In genomic region chr2:28011322-28011737, GRCh38 we compare ENCODE assay signal across 25 cellular contexts.
"Had no signal": no experiment of that assay in that cellular context is flagged by ENCODE, and none has a peak within 500 bp of the region (broad histone marks: within the 10 kb centered on the region; RNA-seq: fewer than 3 reads in every experiment).

No MANE protein-coding gene starts in this region.

- FAIRE-seq: keratinocyte had no signal

- H3K27me3 Mint-ChIP-seq: activated T-cell treated with anti-CD3 and anti-CD28 coated beads, Interleukin-2, amount 50 U/mL, for 24 hours; T-cell had no signal

- H3K4me1 Mint-ChIP-seq: endodermal cell, mesothelial cell of epicardium, natural killer cell had no signal

- H3K9me3 ChIP-seq: body of pancreas, gastroesophageal sphincter, left lung, ovary, prostate gland, spleen, thoracic aorta, upper lobe of left lung had no signal

- H3K36me3 Mint-ChIP-seq: mesothelial cell of epicardium, natural killer cell had no signal

- H3K4me1 ChIP-seq: body of pancreas, left lung, prostate gland, spleen had no signal

- H3K27ac ChIP-seq: body of pancreas, cardiac muscle cell, gastroesophageal sphincter, left lung, ovary, prostate gland, spleen, thoracic aorta, upper lobe of left lung had no signal

- H3K27ac Mint-ChIP-seq: activated naive CD4-positive, alpha-beta T cell treated with anti-CD3 and anti-CD28 coated beads for 36 hours; activated T-cell treated with anti-CD3 and anti-CD28 coated beads, Interleukin-2, amount 50 U/mL, for 24 hours; endodermal cell; mesothelial cell of epicardium; natural killer cell; T-cell; T-helper 2 cell treated with Interferon-gamma antibody and Interleukin-4, amounts not matched to agents 5 μg/mL and 100 μg/mL, for 36 hours had no signal

- H3K4me3 ChIP-seq: body of pancreas, cardiac muscle cell, gastroesophageal sphincter, left lung, ovary, prostate gland, spleen, thoracic aorta, upper lobe of left lung had no signal

- H3K36me3 ChIP-seq: cardiac muscle cell, gastroesophageal sphincter, left lung, ovary, prostate gland, spleen, thoracic aorta, upper lobe of left lung had no signal

- H3K4me3 Mint-ChIP-seq: activated naive CD4-positive, alpha-beta T cell treated with anti-CD3 and anti-CD28 coated beads for 36 hours; activated T-cell treated with anti-CD3 and anti-CD28 coated beads, Interleukin-2, amount 50 U/mL, for 24 hours; endodermal cell; mesothelial cell of epicardium; natural killer cell; T-cell; T-helper 2 cell treated with Interferon-gamma antibody and Interleukin-4, amounts not matched to agents 5 μg/mL and 100 μg/mL, for 36 hours had no signal

- H3K27me3 ChIP-seq: body of pancreas, cardiac muscle cell, gastroesophageal sphincter, left lung, ovary, spleen, upper lobe of left lung had no signal

- DNase-seq: activated CD4-positive, alpha-beta T cell treated with anti-CD3 and anti-CD28 coated beads for 1 hour; activated CD8-positive, alpha-beta memory T cell treated with anti-CD3 and anti-CD28 coated beads for 24 hours; activated CD8-positive, alpha-beta memory T cell treated with anti-CD3 and anti-CD28 coated beads, Interleukin-2, amount 50 U/mL, for 4 hours; activated naive CD4-positive, alpha-beta T cell treated with anti-CD3 and anti-CD28 coated beads for 36 hours; activated T-cell treated with anti-CD3 and anti-CD28 coated beads, Interleukin-2, amount 50 U/mL, for 24 hours; amygdala; body of pancreas; cortex of kidney; endodermal cell; head of caudate nucleus; left lung; natural killer cell; ovary; spleen; stimulated activated CD4-positive, alpha-beta T cell treated with anti-CD3 and anti-CD28 coated beads, Interleukin-4, amount 100 ng/mL, for 1 hour; stimulated activated naive CD4-positive, alpha-beta T cell; T-cell; upper lobe of left lung had no signal

- H3K9me3 Mint-ChIP-seq: activated naive CD4-positive, alpha-beta T cell treated with anti-CD3 and anti-CD28 coated beads for 36 hours; activated T-cell treated with anti-CD3 and anti-CD28 coated beads, Interleukin-2, amount 50 U/mL, for 24 hours; endodermal cell; natural killer cell; T-cell; T-helper 2 cell treated with Interferon-gamma antibody and Interleukin-4, amounts not matched to agents 5 μg/mL and 100 μg/mL, for 36 hours had no signal

- ATAC-seq: body of pancreas, gastroesophageal sphincter, left lung, natural killer cell, T-cell had no signal
